In the genomic region with DNA sequence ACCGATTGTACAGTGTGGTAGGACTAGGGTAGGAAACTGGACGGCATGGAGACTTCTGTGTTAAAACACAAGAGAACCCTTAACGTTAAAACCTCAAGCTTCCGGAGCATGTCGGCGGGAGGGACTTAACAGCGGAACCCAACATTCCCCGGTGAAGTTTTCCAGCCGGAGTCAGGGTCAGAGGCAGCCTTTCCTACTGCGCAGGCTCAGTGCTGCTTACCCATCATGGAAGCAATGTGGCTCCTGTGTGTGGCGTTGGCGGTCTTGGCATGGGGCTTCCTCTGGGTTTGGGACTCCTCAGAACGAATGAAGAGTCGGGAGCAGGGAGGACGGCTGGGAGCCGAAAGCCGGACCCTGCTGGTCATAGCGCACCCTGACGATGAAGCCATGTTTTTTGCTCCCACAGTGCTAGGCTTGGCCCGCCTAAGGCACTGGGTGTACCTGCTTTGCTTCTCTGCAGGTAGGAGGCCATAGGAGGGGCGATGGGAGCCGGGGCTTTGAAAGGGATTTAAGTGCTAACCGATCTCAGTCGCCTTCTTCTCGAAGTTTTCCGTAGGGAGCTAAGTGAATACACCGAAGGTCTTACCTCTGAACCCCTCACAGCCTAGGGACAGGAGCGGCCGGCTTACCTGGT, we compare ENCODE assay signal across 8 cellular contexts. TPM values are rescaled to one million over a fixed set of nuclear protein-coding genes. Genes with fewer than 3 reads are reported as not detected.
DNase-seq lines count a peak whose midpoint lies in the region; ATAC-seq, FAIRE-seq and TF ChIP-seq lines count a peak whose summit lies in the region.

Gene PIGL, plus strand, starts transcription at position 209 of the 634 bp plus-strand sequence. Its CDS starts 17 bp downstream, at position 226.

- H3K9me3 Mint-ChIP-seq in activated CD4-positive, alpha-beta memory T cell treated with anti-CD3 and anti-CD28 coated beads for 36 hours, result no peaks in the 10 kb centered on the region

- H3K27me3 ChIP-seq in duodenal mucosa (ENCODE audit: control insufficient read depth in 1 of 2, insufficient read depth in 2 of 2, low read length in 2 of 2) (no peaks in the 10 kb centered on the region), liver (ENCODE audit: control insufficient read depth in 4 of 4, insufficient read depth in 4 of 4, low read length in 3 of 4) (no peaks in the 10 kb centered on the region)

- H3K36me3 Mint-ChIP-seq in activated CD4-positive, alpha-beta memory T cell treated with anti-CD3 and anti-CD28 coated beads for 36 hours, result no peaks in the 10 kb centered on the region

- DNase-seq in GM18507 (ENCODE audit: extremely low spot score, insufficient read length, low read depth), result peak; percentile 70
- peak; percentile 98 for DNase-seq in NCI-H82 (lab: John Stamatoyannopoulos, UW)
- DNase-seq in activated CD4-positive, alpha-beta memory T cell treated with anti-CD3 and anti-CD28 coated beads for 36 hours, result peak; percentile 93
- peak; percentile 83 to 86 for DNase-seq in stimulated activated CD4-positive, alpha-beta T cell treated with anti-CD3 and anti-CD28 coated beads, Interleukin-2, amount 100 ng/mL, for 48 hours

- H3K4me3 Mint-ChIP-seq in activated CD4-positive, alpha-beta memory T cell treated with anti-CD3 and anti-CD28 coated beads for 36 hours, result peak within 1 kb of the TSS; percentile 98

- POLR2A ChIA-PET in activated CD4-positive, alpha-beta memory T cell treated with anti-CD3 and anti-CD28 coated beads for 36 hours (lab: Charles Lee), result interaction anchor here (1.6 kb wide), 1 partner anchor 13 kb away, joined by 7 read pairs; no protein-coding TSS in a partner anchor

- no peak for TF ChIP-seq CTCF in liver (IDR thresholded peaks at IDR 0.05; ENCODE audit: low read depth, low read length, missing input control)

- H3K4me1 ChIP-seq in duodenal mucosa (ENCODE audit: control insufficient read depth in 1 of 2, insufficient read depth in 2 of 2, low read length in 2 of 2) (peaks cover 25 to 33% of the 10 kb centered on the region in 2 donors), liver (ENCODE audit: control insufficient read depth in 4 of 4, insufficient read depth in 4 of 4, low read length in 3 of 4) (peaks cover 9 to 33% (median 21%) of the 10 kb centered on the region in 4 donors)

- H3K9me3 ChIP-seq in duodenal mucosa (ENCODE audit: control insufficient read depth in 1 of 2, low read length in 2 of 2), result no peaks in the 10 kb centered on the region
- no peaks in the 10 kb centered on the region for H3K9me3 ChIP-seq in liver (ENCODE audit: control insufficient read depth in 4 of 4, low read length in 3 of 4)

- peak; percentile 47 to 55 for TF ChIP-seq RAD21 in liver (IDR thresholded peaks at IDR 0.05)

- intact Hi-C loops in activated CD4-positive, alpha-beta memory T cell treated with anti-CD3 and anti-CD28 coated beads for 36 hours (cut with micrococcal nuclease), result loop anchor here (1.0 to 10.0 kb wide), 5 partner anchors 12 to 220 kb away; partner anchors contain the start of gene TRPV2

- WGBS in liver, result under 1% methylated on average over 29 of the region's 29 CpGs

- no peaks in the 10 kb centered on the region for H3K27me3 Mint-ChIP-seq in activated CD4-positive, alpha-beta memory T cell treated with anti-CD3 and anti-CD28 coated beads for 36 hours

- peak within 1 kb of the TSS; percentile 93 for H3K27ac Mint-ChIP-seq in activated CD4-positive, alpha-beta memory T cell treated with anti-CD3 and anti-CD28 coated beads for 36 hours

- H3K36me3 ChIP-seq in duodenal mucosa (ENCODE audit: control insufficient read depth in 1 of 2, insufficient read depth in 2 of 2, low read length in 2 of 2) (no peaks in the 10 kb centered on the region), liver (ENCODE audit: control insufficient read depth in 4 of 4, insufficient read depth in 3 of 4, low read depth in 1 of 4, low read length in 3 of 4) (no peaks in the 10 kb centered on the region)

- CTCF ChIA-PET in activated CD4-positive, alpha-beta memory T cell treated with anti-CD3 and anti-CD28 coated beads for 36 hours (lab: Charles Lee), result interaction anchor here (0.6 to 1.1 kb wide), 4 partner anchors 12 to 147 kb away, joined by 3 to 6 read pairs (median 4); partner anchors contain the start of gene CENPV

- H3K4me1 Mint-ChIP-seq in activated CD4-positive, alpha-beta memory T cell treated with anti-CD3 and anti-CD28 coated beads for 36 hours (ENCODE audit: low read depth), result peaks cover 35% of the 10 kb centered on the region

- ATAC-seq in HG03521 (IDR thresholded peaks at IDR 0.05; ENCODE audit: unreplicated experiment), result peak; percentile 32
- no peak for ATAC-seq in HG02588 (IDR thresholded peaks at IDR 0.05; ENCODE audit: unreplicated experiment)

- peak; percentile 87 for FAIRE-seq in GM18507 (lab: Jason Lieb, UNC)

- H3K9ac ChIP-seq in duodenal mucosa (ENCODE audit: low read depth in 1 of 2, low read length in 2 of 2), result peak within 1 kb of the TSS; percentile 85 to 95
- peak within 1 kb of the TSS; percentile 78 to 88 for H3K9ac ChIP-seq in liver (ENCODE audit: low read depth in 1 of 2, low read length in 2 of 2)

- H3K27ac ChIP-seq in duodenal mucosa (ENCODE audit: low read depth, low read length) (peak within 1 kb of the TSS; percentile 98), liver (ENCODE audit: low read depth in 1 of 2, low read length in 2 of 2) (peak within 1 kb of the TSS; percentile 88 to 94)

- peak within 1 kb of the TSS; percentile 95 to 98 for H3K4me3 ChIP-seq in duodenal mucosa (ENCODE audit: low read depth in 1 of 2, low read length in 2 of 2)
- H3K4me3 ChIP-seq in liver (ENCODE audit: low read depth in 1 of 3, low read length in 3 of 3), result peak within 1 kb of the TSS; percentile 89 to 100 (median 97)

TF ChIP-seq in liver, 16 proteins besides CTCF, POLR2A, EP300 and RAD21:
- TF ChIP-seq, protein P1, sequence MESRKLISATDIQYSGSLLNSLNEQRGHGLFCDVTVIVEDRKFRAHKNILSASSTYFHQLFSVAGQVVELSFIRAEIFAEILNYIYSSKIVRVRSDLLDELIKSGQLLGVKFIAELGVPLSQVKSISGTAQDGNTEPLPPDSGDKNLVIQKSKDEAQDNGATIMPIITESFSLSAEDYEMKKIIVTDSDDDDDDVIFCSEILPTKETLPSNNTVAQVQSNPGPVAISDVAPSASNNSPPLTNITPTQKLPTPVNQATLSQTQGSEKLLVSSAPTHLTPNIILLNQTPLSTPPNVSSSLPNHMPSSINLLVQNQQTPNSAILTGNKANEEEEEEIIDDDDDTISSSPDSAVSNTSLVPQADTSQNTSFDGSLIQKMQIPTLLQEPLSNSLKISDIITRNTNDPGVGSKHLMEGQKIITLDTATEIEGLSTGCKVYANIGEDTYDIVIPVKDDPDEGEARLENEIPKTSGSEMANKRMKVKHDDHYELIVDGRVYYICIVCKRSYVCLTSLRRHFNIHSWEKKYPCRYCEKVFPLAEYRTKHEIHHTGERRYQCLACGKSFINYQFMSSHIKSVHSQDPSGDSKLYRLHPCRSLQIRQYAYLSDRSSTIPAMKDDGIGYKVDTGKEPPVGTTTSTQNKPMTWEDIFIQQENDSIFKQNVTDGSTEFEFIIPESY (IDR thresholded peaks at IDR 0.05), result peak; percentile 71
- TF ChIP-seq HNF4A (conservative IDR thresholded peaks at IDR 0.05) (peak; percentile 21 to 25), JUND (IDR thresholded peaks at IDR 0.05) (peak in 1 of 2 donors; percentile 37), FOXA2 (IDR thresholded peaks at IDR 0.05) (no peak), TAF1 (conservative IDR thresholded peaks at IDR 0.05) (peak; percentile 91), HNF4G (IDR thresholded peaks at IDR 0.05) (no peak), RXRA (IDR thresholded peaks at IDR 0.05) (peak in 1 of 2 donors; percentile 52), NR2F2 (IDR thresholded peaks at IDR 0.05) (no peak), SP1 (IDR thresholded peaks at IDR 0.05) (peak; percentile 62), MAX (IDR thresholded peaks at IDR 0.05) (peak; percentile 84), GABPA (IDR thresholded peaks at IDR 0.05 in 1 of 2, conservative IDR thresholded peaks at IDR 0.05 in 1 of 2) (peak; percentile 65 to 87), EGR1 (IDR thresholded peaks at IDR 0.05; ENCODE audit: low read depth in 2 of 2) (peak in 1 of 2 donors; percentile 27), FOXA1 (IDR thresholded peaks at IDR 0.05) (peak; percentile 49), YY1 (IDR thresholded peaks at IDR 0.05) (peak; percentile 98), REST (IDR thresholded peaks at IDR 0.05) (peak; percentile 81)
- TF ChIP-seq, protein P2, sequence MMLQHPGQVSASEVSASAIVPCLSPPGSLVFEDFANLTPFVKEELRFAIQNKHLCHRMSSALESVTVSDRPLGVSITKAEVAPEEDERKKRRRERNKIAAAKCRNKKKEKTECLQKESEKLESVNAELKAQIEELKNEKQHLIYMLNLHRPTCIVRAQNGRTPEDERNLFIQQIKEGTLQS (IDR thresholded peaks at IDR 0.05), result no peak

RNA-seq across cellular contexts. Expression of gene PIGL, which starts in this region (rescaled TPM):
- 10 to 100 TPM; 31.6 to 33.7 TPM for total RNA-seq in activated CD4-positive, alpha-beta memory T cell treated with anti-CD3 and anti-CD28 coated beads for 36 hours
- 10 to 100 TPM in 1 of 2 donors, 1 to 10 TPM in 1; 9.8 to 34.7 TPM for total RNA-seq in liver
- polyA plus RNA-seq in liver, result 10 to 100 TPM in 1 of 2 donors, 1 to 10 TPM in 1; 6.7 to 19.6 TPM
